ENCODE assay signal across 8 cellular contexts in the genomic region with DNA sequence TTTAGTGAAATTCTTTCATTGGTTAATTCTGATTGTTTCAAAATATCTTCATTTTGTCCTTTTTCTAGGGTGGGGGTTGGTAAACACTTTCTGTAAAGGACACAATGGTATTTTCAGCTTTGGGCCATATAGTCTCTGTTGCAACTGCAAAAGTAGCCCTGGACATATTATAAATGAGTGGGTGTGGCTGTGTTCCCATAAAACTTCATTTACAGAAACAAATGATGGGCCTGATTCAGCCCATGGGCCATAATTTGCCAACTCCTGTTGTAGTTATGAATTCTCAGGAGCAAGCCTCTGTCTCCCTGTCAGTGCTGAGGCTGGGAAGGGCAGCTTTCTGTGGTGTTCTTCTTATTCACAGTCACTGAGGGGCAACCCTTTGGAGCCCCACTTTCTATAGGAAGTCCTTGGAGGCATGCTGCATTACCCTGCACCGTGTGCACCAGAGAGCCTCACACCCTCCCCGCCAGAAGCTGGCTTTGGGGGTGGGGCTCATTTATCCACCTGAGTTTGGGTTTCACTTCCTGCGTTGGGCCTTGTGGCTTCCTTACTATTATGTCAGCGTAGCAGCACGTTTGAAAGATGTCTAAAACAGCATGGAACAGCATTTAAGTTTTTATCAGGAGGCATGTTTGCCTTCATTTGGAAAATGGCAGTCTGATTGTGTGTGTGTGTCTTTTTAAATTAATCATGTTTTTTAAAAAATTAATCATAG.
DNase-seq lines count a peak whose midpoint lies in the region; ATAC-seq and TF ChIP-seq lines count a peak whose summit lies in the region.
"Not testable (repeated sequence)": the region's sequence is repeated elsewhere in the genome, so short reads cannot be mapped to it uniquely, and the experiment has no call there.

No MANE protein-coding gene starts in this region.

- TF ChIP-seq CTCF in KMS-11 (conservative IDR thresholded peaks at IDR 0.05; ENCODE audit: low read depth, low read length) = not testable (repeated sequence)

- not testable (repeated sequence) for H3K27ac ChIP-seq in CD4-positive, CD25-positive, alpha-beta regulatory T cell (ENCODE audit: insufficient read depth, low read length, poor library complexity, severe bottlenecking); KMS-11
- peak overlapping the region; percentile 25 for H3K27ac ChIP-seq in naive thymus-derived CD4-positive, alpha-beta T cell (ENCODE audit: low read depth, low read length)

- peaks cover 21% of the 10 kb centered on the region for H3K4me1 ChIP-seq in CD4-positive, CD25-positive, alpha-beta regulatory T cell (ENCODE audit: control insufficient read depth, insufficient read depth, low read length, poor library complexity, severe bottlenecking)
- H3K4me1 ChIP-seq in KMS-11 (ENCODE audit: low read depth, poor library complexity, severe bottlenecking) = peaks cover 33% of the 10 kb centered on the region
- peaks cover 3 to 28% of the 10 kb centered on the region in 2 donors for H3K4me1 ChIP-seq in naive thymus-derived CD4-positive, alpha-beta T cell (ENCODE audit: control insufficient read depth in 2 of 2, insufficient read depth in 2 of 2, low read length in 2 of 2)

- peak overlapping the region; percentile 40 to 80 (median 54) for H3K4me3 Mint-ChIP-seq in CD4-positive, CD25-positive, alpha-beta regulatory T cell
- peak overlapping the region; percentile 70 for H3K4me3 Mint-ChIP-seq in T-helper 17 cell
- H3K4me3 Mint-ChIP-seq in activated T-helper 17 cell treated with anti-CD3 and anti-CD28 coated beads, Interleukin-2, amount 50 U/mL, for 72 hours = peak overlapping the region; percentile 42
- H3K4me3 Mint-ChIP-seq in naive thymus-derived CD4-positive, alpha-beta T cell = peak overlapping the region; percentile 45 to 76 (median 64)

- not testable (repeated sequence) for H3K27me3 ChIP-seq in CD4-positive, CD25-positive, alpha-beta regulatory T cell (ENCODE audit: control insufficient read depth, insufficient read depth, low read length); KMS-11 (ENCODE audit: insufficient read depth, low read depth); naive thymus-derived CD4-positive, alpha-beta T cell (ENCODE audit: control insufficient read depth in 2 of 2, insufficient read depth in 2 of 2, low read length in 2 of 2)

- not testable (repeated sequence) for H3K79me2 ChIP-seq in KMS-11 (ENCODE audit: insufficient read depth, low read depth)

- intact Hi-C loops in naive thymus-derived CD4-positive, alpha-beta T cell (cut with micrococcal nuclease) = loop anchor here (2.0 to 10.0 kb wide), 4 partner anchors 16 to 482 kb away; a partner anchor contains a TSS

- H3K9me3 ChIP-seq in CD4-positive, CD25-positive, alpha-beta regulatory T cell (ENCODE audit: control insufficient read depth in 2 of 2, low read length in 2 of 2); T-helper 17 cell (ENCODE audit: control insufficient read depth, low read length, poor library complexity, severe bottlenecking); naive thymus-derived CD4-positive, alpha-beta T cell (ENCODE audit: control insufficient read depth in 2 of 3, low read length in 3 of 3): not testable (repeated sequence)

- H3K27ac Mint-ChIP-seq in CD4-positive, CD25-positive, alpha-beta regulatory T cell = peak overlapping the region; percentile 74 to 96 (median 91)
- peak overlapping the region; percentile 85 for H3K27ac Mint-ChIP-seq in T-helper 17 cell
- H3K27ac Mint-ChIP-seq in activated T-helper 17 cell treated with anti-CD3 and anti-CD28 coated beads, Interleukin-2, amount 50 U/mL, for 72 hours = not testable (repeated sequence)
- peak overlapping the region; percentile 29 to 92 (median 86) for H3K27ac Mint-ChIP-seq in naive thymus-derived CD4-positive, alpha-beta T cell

- H3K27me3 Mint-ChIP-seq in CD4-positive, CD25-positive, alpha-beta regulatory T cell; T-helper 17 cell; activated T-helper 17 cell treated with anti-CD3 and anti-CD28 coated beads, Interleukin-2, amount 50 U/mL, for 72 hours; naive thymus-derived CD4-positive, alpha-beta T cell: not testable (repeated sequence)

- POLR2A ChIA-PET in naive thymus-derived CD4-positive, alpha-beta T cell (lab: Charles Lee) = not testable (repeated sequence)

- H3K36me3 ChIP-seq in CD4-positive, CD25-positive, alpha-beta regulatory T cell (ENCODE audit: control insufficient read depth, insufficient read depth, low read length); KMS-11 (ENCODE audit: insufficient read depth); naive thymus-derived CD4-positive, alpha-beta T cell (ENCODE audit: control insufficient read depth in 2 of 3, insufficient read depth in 3 of 3, low read length in 3 of 3): not testable (repeated sequence)

- not testable (repeated sequence) for H3K9ac ChIP-seq in KMS-11

- not testable (repeated sequence) for H3K9me3 Mint-ChIP-seq in CD4-positive, CD25-positive, alpha-beta regulatory T cell; activated T-helper 17 cell treated with anti-CD3 and anti-CD28 coated beads, Interleukin-2, amount 50 U/mL, for 72 hours; naive thymus-derived CD4-positive, alpha-beta T cell

- H3K36me3 Mint-ChIP-seq in CD4-positive, CD25-positive, alpha-beta regulatory T cell = not testable (repeated sequence)
- H3K36me3 Mint-ChIP-seq in T-helper 17 cell (ENCODE audit: low read depth) = peaks cover 22% of the 10 kb centered on the region
- peaks cover 65% of the 10 kb centered on the region for H3K36me3 Mint-ChIP-seq in activated T-helper 17 cell treated with anti-CD3 and anti-CD28 coated beads, Interleukin-2, amount 50 U/mL, for 72 hours (ENCODE audit: low read depth)
- peaks cover 0 to 67% (median 22%) of the 10 kb centered on the region in 5 donors for H3K36me3 Mint-ChIP-seq in naive thymus-derived CD4-positive, alpha-beta T cell

- ATAC-seq in CD4-positive, CD25-positive, alpha-beta regulatory T cell (ENCODE audit: low read depth in 2 of 2) = peak; percentile 99
- ATAC-seq in GM18868 (IDR thresholded peaks at IDR 0.05; ENCODE audit: unreplicated experiment) = peak; percentile 100
- peak; percentile 70 for ATAC-seq in GM21515 (IDR thresholded peaks at IDR 0.05; ENCODE audit: unreplicated experiment)
- peak; percentile 76 for ATAC-seq in HG02981 (IDR thresholded peaks at IDR 0.05; ENCODE audit: unreplicated experiment)
- ATAC-seq in T-helper 17 cell = peak; percentile 99
- peak; percentile 80 for ATAC-seq in activated T-helper 17 cell treated with anti-CD3 and anti-CD28 coated beads, Interleukin-2, amount 50 U/mL, for 72 hours (replicated peaks)
- ATAC-seq in naive thymus-derived CD4-positive, alpha-beta T cell = peak; percentile 96

- peak overlapping the region; percentile 50 for H3K4me3 ChIP-seq in CD4-positive, CD25-positive, alpha-beta regulatory T cell (ENCODE audit: low read depth, low read length)
- not testable (repeated sequence) for H3K4me3 ChIP-seq in KMS-11 (IDR thresholded peaks at IDR 0.05; ENCODE audit: insufficient read depth, low read depth, low read length); naive thymus-derived CD4-positive, alpha-beta T cell (ENCODE audit: low read length)

- H3K4me1 Mint-ChIP-seq in CD4-positive, CD25-positive, alpha-beta regulatory T cell = peaks cover 23 to 34% (median 29%) of the 10 kb centered on the region in 4 donors
- H3K4me1 Mint-ChIP-seq in T-helper 17 cell = peaks cover 34% of the 10 kb centered on the region
- peaks cover 23% of the 10 kb centered on the region for H3K4me1 Mint-ChIP-seq in activated T-helper 17 cell treated with anti-CD3 and anti-CD28 coated beads, Interleukin-2, amount 50 U/mL, for 72 hours
- H3K4me1 Mint-ChIP-seq in naive thymus-derived CD4-positive, alpha-beta T cell = peaks cover 22 to 62% (median 47%) of the 10 kb centered on the region in 7 donors

- H3K4me2 ChIP-seq in KMS-11 = peak overlapping the region; percentile 22

- H2AFZ ChIP-seq in KMS-11 (ENCODE audit: low read depth) = 0 out of 2 replicates have a peak overlapping the region, but pooled peaks have one; percentile 20

- CTCF ChIA-PET in naive thymus-derived CD4-positive, alpha-beta T cell (lab: Charles Lee) = interaction anchor here (0.7 kb wide), 1 partner anchor 117 kb away, joined by 5 read pairs; no protein-coding TSS in a partner anchor

- not testable (repeated sequence) for H4K20me1 ChIP-seq in KMS-11 (ENCODE audit: insufficient read depth)

- peak; percentile 8 to 80 (median 56) for DNase-seq in CD4-positive, CD25-positive, alpha-beta regulatory T cell
- peak in 1 of 3 donors; percentile 24 for DNase-seq in T-helper 17 cell
- peak in 8 of 9 donors; percentile 13 to 69 (median 54) for DNase-seq in naive thymus-derived CD4-positive, alpha-beta T cell
